In the genomic region with DNA sequence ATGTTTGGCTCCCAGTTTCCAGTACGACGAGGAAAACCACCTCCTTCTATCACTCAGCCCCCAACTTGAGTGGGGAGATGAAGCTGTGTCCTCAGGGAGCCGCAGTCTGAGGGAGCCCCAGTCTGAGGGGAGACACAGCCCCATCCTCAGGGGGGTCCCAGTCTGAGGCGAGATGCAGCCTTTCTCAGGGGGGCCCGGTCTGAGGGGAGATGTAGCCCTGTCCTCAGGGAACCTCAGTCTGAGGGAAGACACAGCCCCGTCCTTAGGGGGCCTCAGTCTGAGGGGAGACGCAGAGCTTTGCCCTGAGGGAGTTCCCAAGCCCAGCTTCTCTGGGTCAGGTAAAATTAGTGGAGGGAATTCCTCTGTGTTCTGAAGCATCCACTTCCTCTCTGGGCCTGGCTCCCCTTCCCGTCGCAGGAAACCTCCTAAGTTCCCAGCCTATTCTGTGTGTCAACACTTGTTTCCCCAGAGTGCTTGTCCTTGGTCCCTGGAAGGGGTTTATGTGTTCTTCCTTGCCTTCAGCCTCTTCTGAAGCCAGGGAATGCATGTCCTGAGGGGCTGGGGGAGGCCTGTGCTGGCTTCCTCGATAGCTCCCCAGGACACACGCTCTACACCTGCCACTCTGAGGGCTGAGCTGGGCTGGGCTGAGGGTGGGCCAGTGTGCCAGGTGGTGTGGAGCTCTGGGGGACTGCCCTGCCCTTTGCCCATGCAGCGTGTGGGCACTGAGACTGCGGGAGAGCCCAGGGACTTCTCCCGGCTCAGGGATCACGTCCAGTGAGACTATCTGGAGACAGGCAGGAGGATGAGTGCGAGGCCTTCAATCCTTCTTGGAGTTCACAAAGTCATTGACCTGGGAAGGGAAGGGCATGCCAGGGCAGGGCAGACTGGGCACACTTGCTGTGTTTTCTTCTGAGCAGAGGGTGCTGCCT, we compare ENCODE assay signal across 15 cellular contexts. TPM values are rescaled to one million over a fixed set of nuclear protein-coding genes. Genes with fewer than 3 reads are reported as not detected.
A peak's percentile ranks its signal among the peaks of the same experiment; 100 is the strongest.
DNase-seq lines count a peak whose midpoint lies in the region; ATAC-seq and TF ChIP-seq lines count a peak whose summit lies in the region.
"Had no signal": no experiment of that assay in that cellular context is flagged by ENCODE, and none has a peak within 500 bp of the region (broad histone marks: within the 10 kb centered on the region; RNA-seq: fewer than 3 reads in every experiment).

No MANE protein-coding gene starts in this region.

- H3K36me3 Mint-ChIP-seq in endodermal cell (ENCODE audit: low read depth): no peaks in the 10 kb centered on the region
- H3K36me3 Mint-ChIP-seq in CD8-positive, alpha-beta T cell: no peaks in the 10 kb centered on the region

- peak overlapping the region; percentile 77 for H2AK5ac ChIP-seq in neuronal stem cell (ENCODE audit: low read depth, low read length)

- H2BK5ac ChIP-seq in neuronal stem cell (ENCODE audit: low read length): no peak overlapping the region

- CTCF ChIA-PET in CD8-positive, alpha-beta T cell (lab: Charles Lee): interaction anchor here (2.4 kb wide), 1 partner anchor 9 kb away, joined by 7 read pairs; no protein-coding TSS in a partner anchor

- H3K14ac ChIP-seq in neuronal stem cell (ENCODE audit: low read length): peak overlapping the region; percentile 10

- H3K4me1 Mint-ChIP-seq in endodermal cell: peaks cover 66% of the 10 kb centered on the region
- no peaks in the 10 kb centered on the region for H3K4me1 Mint-ChIP-seq in CD8-positive, alpha-beta T cell (ENCODE audit: low read depth)

- H4K8ac ChIP-seq in neuronal stem cell (ENCODE audit: low read depth, low read length): no peak overlapping the region

- peak overlapping the region; percentile 79 for H3K18ac ChIP-seq in neuronal stem cell (ENCODE audit: low read length)

- POLR2A ChIA-PET in CD8-positive, alpha-beta T cell (lab: Charles Lee): no interaction called here

- peak overlapping the region; percentile 74 for H3K27ac Mint-ChIP-seq in endodermal cell
- H3K27ac Mint-ChIP-seq in CD8-positive, alpha-beta T cell: no peak overlapping the region

- no peak overlapping the region for H3K4me2 ChIP-seq in neuronal stem cell (ENCODE audit: insufficient read depth, low read length, poor library complexity, severe bottlenecking)

- peak overlapping the region; percentile 62 for H3K4me3 ChIP-seq in SK-N-MC
- H3K4me3 ChIP-seq in endodermal cell (ENCODE audit: low read length): no peak overlapping the region
- no peak overlapping the region for H3K4me3 ChIP-seq in neuronal stem cell (ENCODE audit: low read length in 2 of 2)
- H3K4me3 ChIP-seq in CD8-positive, alpha-beta T cell (ENCODE audit: low read depth, low read length): no peak overlapping the region

- H3K4ac ChIP-seq in neuronal stem cell (ENCODE audit: low read length): no peak overlapping the region

- DNase-seq in SK-N-MC (ENCODE audit: low read depth, low spot score) (no peak), endodermal cell (no peak), neuronal stem cell (ENCODE audit: low spot score) (no peak), RPMI8226 (no peak), NCI-H446 treated with DMSO at 0.1 percent for 48 hours (lab: John Stamatoyannopoulos, UW) (no peak), OCI-M1 (lab: John Stamatoyannopoulos, UW) (no peak)
- DNase-seq in CD8-positive, alpha-beta T cell: no peak
- DNase-seq: DMS 273 treated with DMSO at 0.1 percent for 48 hours; EL; NCI-H146; NCI-H2107; NCI-H226; NCI-H526 treated with DMSO at 0.1 percent for 48 hours; NK-92 treated with Interleukin-12 subunit alpha and Interleukin-12 subunit beta, amount 100 ng/mL, for 24 hours; PC-3 had no signal

- H3K4me1 ChIP-seq in endodermal cell (ENCODE audit: control insufficient read depth, insufficient read depth, low read length): peaks cover 44% of the 10 kb centered on the region
- H3K4me1 ChIP-seq in neuronal stem cell (ENCODE audit: control insufficient read depth in 2 of 2, insufficient read depth in 1 of 2, low read depth in 1 of 2, low read length in 2 of 2): peaks cover 0 to 5% of the 10 kb centered on the region in 2 donors
- H3K4me1 ChIP-seq in CD8-positive, alpha-beta T cell (ENCODE audit: insufficient read depth, low read length): no peaks in the 10 kb centered on the region

- H2AFZ ChIP-seq in neuronal stem cell (ENCODE audit: low read length): no peak overlapping the region

- H3K4me3 Mint-ChIP-seq in endodermal cell: no peak overlapping the region
- no peak overlapping the region for H3K4me3 Mint-ChIP-seq in CD8-positive, alpha-beta T cell

- peak overlapping the region; percentile 20 for H3K23ac ChIP-seq in neuronal stem cell (ENCODE audit: low read depth, low read length, poor library complexity)

- no peaks in the 10 kb centered on the region for H3K9me3 Mint-ChIP-seq in endodermal cell
- H3K9me3 Mint-ChIP-seq in CD8-positive, alpha-beta T cell: no peaks in the 10 kb centered on the region

- no peak overlapping the region for H2BK120ac ChIP-seq in neuronal stem cell (ENCODE audit: low read depth, low read length)

- H4K91ac ChIP-seq in neuronal stem cell (ENCODE audit: low read depth, low read length, poor library complexity): no peak overlapping the region

- H3K9ac ChIP-seq in SK-N-MC (ENCODE audit: insufficient read length): peak overlapping the region; percentile 56
- no peak overlapping the region for H3K9ac ChIP-seq in endodermal cell (ENCODE audit: extremely low read depth, low read length, poor library complexity, severe bottlenecking)
- H3K9ac ChIP-seq in neuronal stem cell (ENCODE audit: low read depth, low read length, poor library complexity): peak overlapping the region; percentile 9

- H3K9me3 ChIP-seq in SK-N-MC (ENCODE audit: low read depth, low read length): no peaks in the 10 kb centered on the region
- no peaks in the 10 kb centered on the region for H3K9me3 ChIP-seq in endodermal cell (ENCODE audit: control insufficient read depth, low read length)
- no peaks in the 10 kb centered on the region for H3K9me3 ChIP-seq in neuronal stem cell (replicated peaks in 1 of 2; ENCODE audit: control insufficient read depth in 2 of 2, insufficient read depth in 1 of 2, low read depth in 1 of 2, low read length in 2 of 2)
- H3K9me3 ChIP-seq in CD8-positive, alpha-beta T cell (ENCODE audit: low read length): no peaks in the 10 kb centered on the region

- peak overlapping the region; percentile 91 for H3K27ac ChIP-seq in SK-N-MC
- H3K27ac ChIP-seq in endodermal cell (ENCODE audit: low read depth, low read length): no peak overlapping the region
- H3K27ac ChIP-seq in neuronal stem cell (replicated peaks; ENCODE audit: low read length): no peak overlapping the region
- no peak overlapping the region for H3K27ac ChIP-seq in CD8-positive, alpha-beta T cell (ENCODE audit: low read depth, low read length)

- no peaks in the 10 kb centered on the region for H3K27me3 Mint-ChIP-seq in endodermal cell (ENCODE audit: insufficient read depth)
- H3K27me3 Mint-ChIP-seq in CD8-positive, alpha-beta T cell (ENCODE audit: low read depth): peaks cover 7% of the 10 kb centered on the region

- ATAC-seq in CD8-positive, alpha-beta T cell: no peak
- ATAC-seq: PC-3 had no signal

- WGBS in endodermal cell (ENCODE audit: insufficient coverage in 1 of 2, insufficient read length in 1 of 2), 2 experiments: 88 to 91% methylated on average over 8 to 16 of the region's 16 CpGs
- WGBS in neuronal stem cell (ENCODE audit: extremely low coverage in 2 of 2, insufficient read length in 2 of 2, insufficient replicate concordance in 1 of 2), 2 donors: no CpG with 5 or more reads among the region's 16 CpGs

- intact Hi-C loops in CD8-positive, alpha-beta T cell (cut with DNase I, micrococcal nuclease): no loop called here

- H3K36me3 ChIP-seq in SK-N-MC (ENCODE audit: insufficient read depth, low read length): no peaks in the 10 kb centered on the region
- H3K36me3 ChIP-seq in endodermal cell (ENCODE audit: control insufficient read depth, insufficient read depth, low read length): no peaks in the 10 kb centered on the region
- no peaks in the 10 kb centered on the region for H3K36me3 ChIP-seq in neuronal stem cell (replicated peaks in 1 of 2; ENCODE audit: control insufficient read depth in 2 of 2, insufficient read depth in 2 of 2, low read length in 2 of 2)
- H3K36me3 ChIP-seq in CD8-positive, alpha-beta T cell (ENCODE audit: insufficient read depth, low read length): no peaks in the 10 kb centered on the region

- H3K79me1 ChIP-seq in neuronal stem cell (ENCODE audit: low read depth, low read length): no peaks in the 10 kb centered on the region

- TF ChIP-seq CTCF in endodermal cell (conservative IDR thresholded peaks at IDR 0.05): no peak
- TF ChIP-seq CTCF in CD8-positive, alpha-beta T cell (IDR thresholded peaks at IDR 0.05): no peak

- peak overlapping the region; percentile 32 for H2BK15ac ChIP-seq in neuronal stem cell (ENCODE audit: low read length)

- no peaks in the 10 kb centered on the region for H3K27me3 ChIP-seq in endodermal cell (ENCODE audit: control insufficient read depth, insufficient read depth, low read length, poor library complexity, severe bottlenecking)
- H3K27me3 ChIP-seq in neuronal stem cell (ENCODE audit: control insufficient read depth in 3 of 3, insufficient read depth in 3 of 3, low read depth in 1 of 3, low read length in 3 of 3): peaks cover 0 to 53% (median 0%) of the 10 kb centered on the region in 3 experiments
- H3K27me3 ChIP-seq in CD8-positive, alpha-beta T cell (ENCODE audit: insufficient read depth, low read length): no peaks in the 10 kb centered on the region

- H2BK12ac ChIP-seq in neuronal stem cell (ENCODE audit: low read length): peak overlapping the region; percentile 52

RNA-seq across cellular contexts. Expression of gene VEGFA, which starts 55.4 kb away (rescaled TPM):
- total RNA-seq in endodermal cell: 100 to 1,000 TPM; 163 to 254 TPM
- 129 TPM for polyA plus RNA-seq in endodermal cell (2013, experiment 1 of 2)
- 99.2 TPM for polyA plus RNA-seq in endodermal cell (2013, experiment 2 of 2)
- polyA plus RNA-seq in neuronal stem cell (2013, experiment 1 of 2): 29.0 TPM
- 29.1 TPM for polyA plus RNA-seq in neuronal stem cell (2013, experiment 2 of 2)
- total RNA-seq in CD8-positive, alpha-beta T cell: 1 to 10 TPM; 4.6 to 5.3 TPM

Comparison
In these comparisons a context has a peak if more than half of its experiments do, and no peak if none do; other contexts are left out.
1. RNA of gene VEGFA, which starts 55.4 kb away (total RNA-seq): 163 to 254 TPM in endodermal cell; 4.6 to 5.3 TPM in CD8-positive, alpha-beta T cell; every median in the first group is over 10 times any median in the second.